Comparison of ENCODE assay signal across 9 cellular contexts in the genomic region with DNA sequence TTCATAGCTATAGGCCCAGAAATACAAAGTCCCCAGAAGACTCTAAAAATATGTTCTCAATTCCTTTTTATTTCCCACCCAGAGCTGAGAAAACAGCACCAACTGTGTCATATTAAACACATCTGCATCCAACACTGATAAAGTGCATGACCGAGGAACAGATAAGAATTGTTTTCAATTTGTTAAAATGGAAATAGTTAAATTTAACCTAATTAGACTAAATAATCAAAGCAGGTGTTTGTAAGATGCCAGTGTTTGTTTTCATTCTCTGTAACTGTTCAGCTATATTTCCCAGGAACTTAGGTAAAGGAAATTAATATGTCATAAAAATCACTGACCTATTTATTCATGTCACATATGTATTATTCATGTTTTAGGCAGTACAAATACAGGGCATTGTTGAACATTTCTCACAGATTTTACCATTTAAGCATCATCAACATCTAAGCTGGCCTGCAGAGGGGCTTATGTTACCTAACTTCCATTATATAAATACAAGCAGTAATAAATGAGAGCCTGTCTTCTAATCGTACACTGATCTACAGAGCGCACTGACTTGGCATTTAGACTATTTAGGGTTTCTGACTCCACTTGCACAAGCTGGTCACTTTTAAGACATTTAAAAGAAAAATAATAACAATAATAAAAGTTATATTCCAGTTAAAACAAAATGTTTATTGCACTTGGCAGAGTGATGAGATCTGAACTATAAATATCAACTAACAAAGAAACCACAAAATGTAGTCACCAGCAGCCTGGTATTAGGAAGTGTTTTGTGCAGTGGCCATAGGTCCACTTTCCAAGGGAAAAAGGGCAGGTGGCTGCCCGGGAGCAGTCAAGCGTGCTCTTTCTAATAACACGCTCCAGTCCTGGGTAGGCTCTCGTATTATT.
A peak's percentile ranks its signal among the peaks of the same experiment; 100 is the strongest.
DNase-seq lines count a peak whose midpoint lies in the region; ATAC-seq and TF ChIP-seq lines count a peak whose summit lies in the region.
"Had no signal": no experiment of that assay in that cellular context is flagged by ENCODE, and none has a peak within 500 bp of the region (broad histone marks: within the 10 kb centered on the region; RNA-seq: fewer than 3 reads in every experiment).

No MANE protein-coding gene starts in this region.

- BruUV-seq in MCF 10A (replicated peaks; lab: Mats Ljungman, UMichigan) = no TSS peak
- BruUV-seq in mammary epithelial cell (replicated peaks; lab: Mats Ljungman, UMichigan) = no TSS peak

- ATAC-seq in aorta (ENCODE audit: low FRiP score) (peak; percentile 80), HG02973 (IDR thresholded peaks at IDR 0.05; ENCODE audit: unreplicated experiment) (no peak), GM18519 (IDR thresholded peaks at IDR 0.05; ENCODE audit: low FRiP score, unreplicated experiment) (no peak)

- H3K4me3 ChIP-seq in mammary epithelial cell (replicated peaks in 1 of 3; ENCODE audit: insufficient read depth in 1 of 3, low read depth in 2 of 3, low read length in 3 of 3) (no peak overlapping the region), liver (ENCODE audit: low read depth in 1 of 3, low read length in 3 of 3) (no peak overlapping the region), aorta (ENCODE audit: low read length in 2 of 2) (no peak overlapping the region)

- POLR2A ChIA-PET in MCF 10A (lab: Yijun Ruan, JAX) = interaction anchor here (0.8 to 1.9 kb wide), 6 partner anchors 11 to 227 kb away, joined by 3 to 11 read pairs (median 4); no protein-coding TSS in a partner anchor

- no peaks in the 10 kb centered on the region for H4K20me1 ChIP-seq in mammary epithelial cell (ENCODE audit: insufficient read depth, low read length)

- H3K4me1 ChIP-seq in mammary epithelial cell (ENCODE audit: insufficient read depth, low read length) (no peaks in the 10 kb centered on the region), liver (ENCODE audit: control insufficient read depth in 4 of 4, insufficient read depth in 4 of 4, low read length in 3 of 4) (peaks cover 4 to 36% (median 27%) of the 10 kb centered on the region in 4 donors), aorta (ENCODE audit: control insufficient read depth in 1 of 2, insufficient read depth in 2 of 2, low read length in 2 of 2) (peaks cover 2 to 7% of the 10 kb centered on the region in 2 donors)

- no peaks in the 10 kb centered on the region for H3K9me3 ChIP-seq in mammary epithelial cell (replicated peaks; ENCODE audit: insufficient read depth, low read length)
- no peaks in the 10 kb centered on the region for H3K9me3 ChIP-seq in liver (ENCODE audit: control insufficient read depth in 4 of 4, low read length in 3 of 4)
- H3K9me3 ChIP-seq in aorta (ENCODE audit: control insufficient read depth, low read length) = no peaks in the 10 kb centered on the region

- no peak for TF ChIP-seq RAD21 in liver (IDR thresholded peaks at IDR 0.05)

- no peaks in the 10 kb centered on the region for H3K27me3 Mint-ChIP-seq in MCF 10A (ENCODE audit: insufficient read depth, unreplicated experiment)

- H3K4me2 ChIP-seq in mammary epithelial cell (ENCODE audit: insufficient read depth, low read depth, low read length) = no peak overlapping the region

- WGBS in mammary epithelial cell (ENCODE audit: low coverage, missing lambda C conversion rate) = 91% methylated on average over 7 of the region's 7 CpGs
- 75% methylated on average over 7 of the region's 7 CpGs for WGBS in liver
- 2 to 4% methylated on average over 7 of the region's 7 CpGs for whole genome bisulfite sequencing in aorta, 2 donors

- no peaks in the 10 kb centered on the region for H3K27me3 ChIP-seq in mammary epithelial cell (ENCODE audit: insufficient read depth, low read length)
- H3K27me3 ChIP-seq in liver (ENCODE audit: control insufficient read depth in 4 of 4, insufficient read depth in 4 of 4, low read length in 3 of 4) = no peaks in the 10 kb centered on the region
- no peaks in the 10 kb centered on the region for H3K27me3 ChIP-seq in aorta (ENCODE audit: control insufficient read depth in 1 of 2, insufficient read depth in 2 of 2, low read length in 1 of 2)
- H3K27me3 ChIP-seq: brain microvascular endothelial cell had no signal

- peak overlapping the region; percentile 63 for H3K27ac Mint-ChIP-seq in MCF 10A (ENCODE audit: low read depth, unreplicated experiment)

- in situ Hi-C loops in mammary epithelial cell (cut with MboI; ENCODE audit: low sequenced_read_pairs in 2 of 2) = no loop called here

- H3K9me3 Mint-ChIP-seq in MCF 10A (ENCODE audit: unreplicated experiment) = no peaks in the 10 kb centered on the region

- no peak overlapping the region for H3K4me3 Mint-ChIP-seq in MCF 10A (ENCODE audit: unreplicated experiment)

- no peaks in the 10 kb centered on the region for H3K79me2 ChIP-seq in mammary epithelial cell (ENCODE audit: insufficient read depth, low read length)

- peak; percentile 76 for DNase-seq in MCF 10A (ENCODE audit: unreplicated experiment)
- DNase-seq in mammary epithelial cell = no peak
- peak; percentile 79 for DNase-seq in astrocyte of the hippocampus (ENCODE audit: low read depth, low spot score)
- no peak for DNase-seq in aorta
- no peak for DNase-seq in GOT3 (lab: John Stamatoyannopoulos, UW)
- DNase-seq: brain microvascular endothelial cell had no signal

- dilution Hi-C loops in mammary epithelial cell (cut with HindIII; ENCODE audit: low sequenced_read_pairs) = no loop called here

- no peak overlapping the region for H3K27ac ChIP-seq in mammary epithelial cell (ENCODE audit: insufficient read depth, low read depth, low read length)
- H3K27ac ChIP-seq in liver (ENCODE audit: low read depth in 1 of 2, low read length in 2 of 2) = peak overlapping the region; percentile 49 to 55
- peak overlapping the region; percentile 51 to 99 for H3K27ac ChIP-seq in aorta (ENCODE audit: low read depth in 1 of 2, low read length in 2 of 2)
- H3K27ac ChIP-seq: brain microvascular endothelial cell had no signal

- H3K4me1 Mint-ChIP-seq in MCF 10A (ENCODE audit: insufficient read depth, unreplicated experiment) = peaks cover 24% of the 10 kb centered on the region

- TF ChIP-seq CTCF in MCF 10A (IDR thresholded peaks at IDR 0.05; ENCODE audit: unreplicated experiment) (no peak), mammary epithelial cell (conservative IDR thresholded peaks at IDR 0.05 in 1 of 2, IDR thresholded peaks at IDR 0.05 in 1 of 2; ENCODE audit: extremely low read depth in 1 of 2, insufficient read depth in 1 of 2, low read depth in 1 of 2, low read length in 2 of 2) (no peak), liver (IDR thresholded peaks at IDR 0.05; ENCODE audit: low read depth, low read length, missing input control) (no peak)

- no peak overlapping the region for H2AFZ ChIP-seq in mammary epithelial cell (ENCODE audit: low read depth, low read length)

- H3K36me3 Mint-ChIP-seq in MCF 10A (ENCODE audit: insufficient read depth, unreplicated experiment) = peaks cover 13% of the 10 kb centered on the region

- H3K36me3 ChIP-seq in mammary epithelial cell (ENCODE audit: insufficient read depth, low read length) (no peaks in the 10 kb centered on the region), liver (ENCODE audit: control insufficient read depth in 4 of 4, insufficient read depth in 3 of 4, low read depth in 1 of 4, low read length in 3 of 4) (no peaks in the 10 kb centered on the region), aorta (ENCODE audit: control insufficient read depth in 1 of 2, insufficient read depth in 2 of 2, low read length in 1 of 2) (no peaks in the 10 kb centered on the region)
- H3K36me3 ChIP-seq: brain microvascular endothelial cell had no signal

- CTCF ChIA-PET in MCF 10A (lab: Yijun Ruan, JAX) (interaction anchor here (0.7 to 1.2 kb wide), 3 partner anchors 25 to 453 kb away, joined by 3 to 5 read pairs (median 3); no protein-coding TSS in a partner anchor), mammary epithelial cell (lab: Charles Lee; ENCODE audit: low non-redundant PET) (interaction anchor here (0.6 kb wide), 1 partner anchor 93 kb away, joined by 5 read pairs; no protein-coding TSS in a partner anchor)

- intact Hi-C loops in MCF 10A (cut with micrococcal nuclease) (no loop called here), mammary epithelial cell (cut with micrococcal nuclease) (no loop called here), aorta (cut with DNase I) (loop anchor here in 1 of 2 donors (5.0 kb wide), 3 partner anchors 79 to 169 kb away; no protein-coding TSS in a partner anchor)

- H3K9ac ChIP-seq in mammary epithelial cell (ENCODE audit: insufficient read depth, low read length) = no peak overlapping the region
- no peak overlapping the region for H3K9ac ChIP-seq in liver (ENCODE audit: low read depth in 1 of 2, low read length in 2 of 2)

TF ChIP-seq in liver, 16 proteins besides CTCF, POLR2A, EP300 and RAD21:
- TF ChIP-seq HNF4G (IDR thresholded peaks at IDR 0.05) = no peak
- no peak for TF ChIP-seq FOXA1 (IDR thresholded peaks at IDR 0.05)
- TF ChIP-seq TAF1 (conservative IDR thresholded peaks at IDR 0.05) = no peak

Comparison
In these comparisons a context has a peak if more than half of its experiments do, and no peak if none do; other contexts are left out.
1. DNase-seq: peak in MCF 10A (single experiment) and astrocyte of the hippocampus (single experiment); none in mammary epithelial cell (single experiment), aorta (0 of 2) and GOT3 (single experiment).